19 cellular contexts compared by ENCODE assay signal in the genomic region with DNA sequence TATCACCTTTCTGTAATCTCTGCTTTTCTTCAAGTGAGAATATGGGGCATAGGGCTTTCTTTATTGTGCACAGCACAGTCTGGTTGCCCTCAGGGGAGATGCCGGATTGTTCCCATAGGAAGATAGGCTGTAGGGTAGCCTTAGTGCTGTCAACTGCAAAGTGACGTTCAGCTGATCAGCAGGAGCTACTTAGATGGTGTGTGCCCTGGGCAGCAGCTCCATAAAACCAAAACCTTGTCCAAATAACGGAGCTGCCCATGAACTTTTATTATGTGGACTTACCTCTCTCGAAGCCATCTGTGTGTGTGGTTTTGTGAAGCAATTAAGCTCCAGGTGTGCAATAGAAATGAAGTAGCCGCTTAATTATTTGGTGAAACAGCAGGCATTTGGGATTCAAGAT.
"Had no signal": no experiment of that assay in that cellular context is flagged by ENCODE, and none has a peak within 500 bp of the region (broad histone marks: within the 10 kb centered on the region; RNA-seq: fewer than 3 reads in every experiment).

No MANE protein-coding gene starts in this region.

- H3K27me3 Mint-ChIP-seq: brain had no signal

- DNase-seq: activated CD4-positive, alpha-beta T cell treated with anti-CD3 and anti-CD28 coated beads, Interleukin-2, amount 50 U/mL, for 1 hour; activated CD4-positive, CD25-positive, alpha-beta regulatory T cell; activated effector memory CD4-positive, alpha-beta T cell treated with anti-CD3 and anti-CD28 coated beads, Interleukin-2, amount 50 U/mL, for 16 hours; activated T-cell treated with anti-CD3 and anti-CD28 coated beads, Interleukin-2, amount 50 U/mL, for 4 hours; amygdala; cortex of kidney; effector memory CD4-positive, alpha-beta T cell; gastrocnemius medialis; left ventricle myocardium inferior; pancreas; stimulated activated CD4-positive, alpha-beta T cell treated with anti-CD3 and anti-CD28 coated beads, Interleukin-15, amount 100 ng/mL, for 24 hours; stimulated activated CD4-positive, alpha-beta T cell treated with anti-CD3 and anti-CD28 coated beads, Interleukin-4, amount 100 ng/mL, for 24 hours; thyroid gland had no signal

- H2AFZ ChIP-seq: neural progenitor cell had no signal

- H3K36me3 Mint-ChIP-seq: activated naive CD8-positive, alpha-beta T cell; brain; memory B cell had no signal

- H3K4me2 ChIP-seq: neural progenitor cell had no signal

- H3K27ac Mint-ChIP-seq: activated naive CD8-positive, alpha-beta T cell; brain; memory B cell; neural progenitor cell had no signal

- H3K9me3 Mint-ChIP-seq: activated T-cell treated with anti-CD3 and anti-CD28 coated beads, Interleukin-2, amount 50 U/mL, for 4 hours; brain; central memory CD8-positive, alpha-beta T cell; memory B cell; neural progenitor cell had no signal

- H3K4me3 Mint-ChIP-seq: activated naive CD8-positive, alpha-beta T cell; activated T-cell treated with anti-CD3 and anti-CD28 coated beads, Interleukin-2, amount 50 U/mL, for 4 hours; brain; central memory CD8-positive, alpha-beta T cell; memory B cell; neural progenitor cell had no signal

- H3K27me3 ChIP-seq: gastrocnemius medialis, neural progenitor cell, pancreas, thyroid gland, vagina had no signal

- ATAC-seq: activated T-cell treated with anti-CD3 and anti-CD28 coated beads, Interleukin-2, amount 50 U/mL, for 4 hours; gastrocnemius medialis; pancreas had no signal

- H3K4me3 ChIP-seq: gastrocnemius medialis, left ventricle myocardium inferior, neural progenitor cell, pancreas, thyroid gland, vagina had no signal

- H3K4me1 Mint-ChIP-seq: central memory CD8-positive, alpha-beta T cell; memory B cell had no signal

- H3K36me3 ChIP-seq: gastrocnemius medialis, left ventricle myocardium inferior, neural progenitor cell, pancreas, thyroid gland, vagina had no signal

- H3K27ac ChIP-seq: gastrocnemius medialis, left ventricle myocardium inferior, neural progenitor cell, pancreas, thyroid gland, vagina had no signal
